1 cellular context compared by ENCODE assay signal in genomic region chr1:9293512-9294439, GRCh38.
TF ChIP-seq lines count a peak whose summit lies in the region.

No MANE protein-coding gene starts in this region.

TF ChIP-seq in HEK293, 187 proteins besides CTCF, POLR2A, EP300 and RAD21 (continued from another document):
- TF ChIP-seq ZSCAN18 (tag by site-specific recombination; IDR thresholded peaks at IDR 0.05) (no peak), ZNF571 (tag by site-specific recombination; IDR thresholded peaks at IDR 0.05) (no peak), ZNF292 (tag by site-specific recombination; IDR thresholded peaks at IDR 0.05; ENCODE audit: borderline replicate concordance, low read depth) (no peak), SCRT2 (tag by site-specific recombination; IDR thresholded peaks at IDR 0.05) (no peak), ZNF600 (tag by site-specific recombination; IDR thresholded peaks at IDR 0.05) (no peak), ZNF530 (tag by site-specific recombination; IDR thresholded peaks at IDR 0.05; ENCODE audit: low read depth) (no peak), ZNF555 (tag by site-specific recombination; conservative IDR thresholded peaks at IDR 0.05) (no peak), ZNF791 (tag by site-specific recombination; IDR thresholded peaks at IDR 0.05) (peak; percentile 28; the same call in 1 of the 2 replicates), ZNF660 (tag by site-specific recombination; IDR thresholded peaks at IDR 0.05) (no peak), ZNF692 (tag by site-specific recombination; IDR thresholded peaks at IDR 0.05) (peak; percentile 26; the same call in 1 of the 2 replicates), ZNF580 (tag by site-specific recombination; IDR thresholded peaks at IDR 0.05) (peak; percentile 84), ZXDB (tag by site-specific recombination; IDR thresholded peaks at IDR 0.05) (peak; percentile 40; the same call in 1 of the 2 replicates), ZNF645 (tag by site-specific recombination; IDR thresholded peaks at IDR 0.05) (no peak; the same call in 1 of the 2 replicates), ZNF133 (tag by site-specific recombination; IDR thresholded peaks at IDR 0.05) (no peak), ZNF704 (tag by site-specific recombination; IDR thresholded peaks at IDR 0.05) (no peak), RBAK (tag by site-specific recombination; IDR thresholded peaks at IDR 0.05) (no peak), ZBTB11 (tag by site-specific recombination; conservative IDR thresholded peaks at IDR 0.05; ENCODE audit: low read depth) (0 out of 2 replicates have a peak, but pooled peaks have one; percentile 22), ZNF48 (tag by site-specific recombination; IDR thresholded peaks at IDR 0.05) (no peak), ZFP37 (tag by site-specific recombination; IDR thresholded peaks at IDR 0.05) (peak; percentile 77; the same call in 1 of the 2 replicates), ZNF501 (tag by site-specific recombination; IDR thresholded peaks at IDR 0.05) (peak; percentile 57; the same call in 1 of the 2 replicates), ZNF280C (tag by site-specific recombination; IDR thresholded peaks at IDR 0.05) (no peak), SALL2 (tag by site-specific recombination; IDR thresholded peaks at IDR 0.05; ENCODE audit: borderline replicate concordance) (peak; percentile 81; the same call in 1 of the 2 replicates), ZBTB7A (tag by site-specific recombination; IDR thresholded peaks at IDR 0.05; ENCODE audit: low read depth) (no peak; the same call in 1 of the 2 replicates), ZSCAN5A (tag by site-specific recombination; IDR thresholded peaks at IDR 0.05) (peak; percentile 51; the same call in 1 of the 2 replicates), PBX3 (CRISPR knock-in tag; IDR thresholded peaks at IDR 0.05) (no peak), ZSCAN23 (tag by site-specific recombination; IDR thresholded peaks at IDR 0.05) (0 out of 2 replicates have a peak, but pooled peaks have one; percentile 33), KLF7 (tag by site-specific recombination; IDR thresholded peaks at IDR 0.05; ENCODE audit: borderline replicate concordance) (no peak), ZNF311 (tag by site-specific recombination; IDR thresholded peaks at IDR 0.05; ENCODE audit: borderline replicate concordance) (0 out of 2 replicates have a peak, but pooled peaks have one; percentile 49), KLF9 (tag by site-specific recombination; IDR thresholded peaks at IDR 0.05; ENCODE audit: low read depth) (peak; percentile 63; the same call in 1 of the 2 replicates), ZNF10 (tag by site-specific recombination; IDR thresholded peaks at IDR 0.05) (no peak), ZNF776 (tag by site-specific recombination; IDR thresholded peaks at IDR 0.05; ENCODE audit: borderline replicate concordance) (0 out of 2 replicates have a peak, but pooled peaks have one; percentile 45), ZNF121 (tag by site-specific recombination; IDR thresholded peaks at IDR 0.05) (peak; percentile 61; the same call in 1 of the 2 replicates), ZNF324 (tag by site-specific recombination; IDR thresholded peaks at IDR 0.05) (peak; percentile 84), ZFHX2 (tag by site-specific recombination; conservative IDR thresholded peaks at IDR 0.05) (peak; percentile 82), MZF1 (tag by site-specific recombination; IDR thresholded peaks at IDR 0.05; ENCODE audit: borderline replicate concordance) (no peak), ZBTB1 (tag by site-specific recombination; IDR thresholded peaks at IDR 0.05) (no peak), ZBTB8A (tag by site-specific recombination; IDR thresholded peaks at IDR 0.05) (peak; percentile 80), BCL11B (tag by site-specific recombination; IDR thresholded peaks at IDR 0.05; ENCODE audit: low read depth) (0 out of 2 replicates have a peak, but pooled peaks have one; percentile 21), ZBTB48 (tag by site-specific recombination; IDR thresholded peaks at IDR 0.05) (peak; percentile 72), ZBTB6 (tag by site-specific recombination; IDR thresholded peaks at IDR 0.05) (no peak), ZNF510 (tag by site-specific recombination; IDR thresholded peaks at IDR 0.05; ENCODE audit: insufficient replicate concordance) (no peak)
